Comparison of ENCODE assay signal across 15 cellular contexts in genomic region chr2:30398084-30398483, GRCh38. TPM values are rescaled to one million over a fixed set of nuclear protein-coding genes. Genes with fewer than 3 reads are reported as not detected.
DNase-seq lines count a peak whose midpoint lies in the region; ATAC-seq and TF ChIP-seq lines count a peak whose summit lies in the region.
"Had no signal": no experiment of that assay in that cellular context is flagged by ENCODE, and none has a peak within 500 bp of the region (broad histone marks: within the 10 kb centered on the region; RNA-seq: fewer than 3 reads in every experiment).

No MANE protein-coding gene starts in this region.

- no peak overlapping the region for H3K14ac ChIP-seq in IMR-90 (replicated peaks; ENCODE audit: low read depth, low read length)

- no peak overlapping the region for H3K9ac ChIP-seq in IMR-90 (ENCODE audit: low read depth, low read length)
- H3K9ac ChIP-seq: BLaER1 had no signal

- DNase-seq in left ventricle myocardium inferior (no peak), Right ventricle myocardium superior (no peak), IMR-90 (no peak), left ventricle myocardium superior (no peak), NCI-H2029 (lab: John Stamatoyannopoulos, UW) (no peak), HCEC 1CT (no peak), suprapubic skin (ENCODE audit: low spot score in 2 of 2) (no peak)
- DNase-seq in stimulated activated CD8-positive, alpha-beta memory T cell treated with anti-CD3 and anti-CD28 coated beads, Interleukin-4, amount 100 ng/mL, for 48 hours = peak; percentile 14
- DNase-seq: CD4-positive, alpha-beta memory T cell; DMS153; DMS79; GDM1; GOT3; H7 had no signal

- no peak for TF ChIP-seq CTCF in left ventricle myocardium inferior (IDR thresholded peaks at IDR 0.05; ENCODE audit: borderline replicate concordance)
- no peak for TF ChIP-seq CTCF in IMR-90 (conservative IDR thresholded peaks at IDR 0.05; ENCODE audit: low read depth, low read length)
- no peak for TF ChIP-seq CTCF in suprapubic skin (IDR thresholded peaks at IDR 0.05)

- no peak for TF ChIP-seq EP300 in suprapubic skin (IDR thresholded peaks at IDR 0.05)

- dilution Hi-C loops in IMR-90 (cut with HindIII; ENCODE audit: low sequenced_read_pairs, unreplicated experiment) = no loop called here

- TF ChIP-seq POLR2A in IMR-90 (IDR thresholded peaks at IDR 0.05; ENCODE audit: low read depth, low read length) = no peak
- TF ChIP-seq POLR2A in suprapubic skin (IDR thresholded peaks at IDR 0.05) = no peak

- H3K4me1 ChIP-seq in left ventricle myocardium inferior (peaks cover 2% of the 10 kb centered on the region), IMR-90 (ENCODE audit: control insufficient read depth, insufficient read depth, low read length) (peaks cover 6% of the 10 kb centered on the region), suprapubic skin (no peaks in the 10 kb centered on the region)
- H3K4me1 ChIP-seq: BLaER1 had no signal

- BruUV-seq in IMR-90 (replicated peaks; lab: Mats Ljungman, UMichigan) = no TSS peak

- H3K18ac ChIP-seq in IMR-90 (ENCODE audit: low read depth, low read length) = 0 out of 2 replicates have a peak overlapping the region, but pooled peaks have one; percentile 19

- no peaks in the 10 kb centered on the region for H3K9me1 ChIP-seq in IMR-90 (ENCODE audit: insufficient read depth, low read length)

- no peak overlapping the region for H2AK9ac ChIP-seq in IMR-90 (replicated peaks; ENCODE audit: low read depth, low read length, poor library complexity)

- no peak overlapping the region for H2BK120ac ChIP-seq in IMR-90 (ENCODE audit: low read depth, low read length)

- H3K9me3 ChIP-seq in left ventricle myocardium inferior (replicated peaks) (no peaks in the 10 kb centered on the region), IMR-90 (ENCODE audit: control insufficient read depth, insufficient read depth, low read length) (no peaks in the 10 kb centered on the region), suprapubic skin (no peaks in the 10 kb centered on the region)
- H3K9me3 ChIP-seq: BLaER1 had no signal

- H3K4ac ChIP-seq in IMR-90 (ENCODE audit: low read depth, low read length) = no peak overlapping the region

- H2BK15ac ChIP-seq in IMR-90 (ENCODE audit: low read depth, low read length) = no peak overlapping the region; the same call in 2 of the 3 replicates

- H3K27me3 ChIP-seq in left ventricle myocardium inferior (ENCODE audit: low read depth) = no peaks in the 10 kb centered on the region
- H3K27me3 ChIP-seq in IMR-90 (ENCODE audit: control insufficient read depth, insufficient read depth, low read length) = no peaks in the 10 kb centered on the region
- no peaks in the 10 kb centered on the region for H3K27me3 ChIP-seq in suprapubic skin
- H3K27me3 ChIP-seq: BLaER1 had no signal

- POLR2A ChIA-PET in IMR-90 (lab: Charles Lee; ENCODE audit: unreplicated experiment) = no interaction called here

- H4K91ac ChIP-seq in IMR-90 (ENCODE audit: insufficient read depth, low read depth, low read length) = no peak overlapping the region; the same call in 1 of the 2 replicates

- in situ Hi-C loops in IMR-90 (cut with MboI; ENCODE audit: low sequenced_read_pairs) = no loop called here

- ATAC-seq in Right ventricle myocardium superior (ENCODE audit: poor library complexity) (no peak), IMR-90 (ENCODE audit: low read depth) (no peak), left ventricle myocardium superior (peak; percentile 32)

- H4K5ac ChIP-seq in IMR-90 (ENCODE audit: low read depth, low read length) = peak overlapping the region; percentile 40; the same call in 1 of the 2 replicates

- no peak overlapping the region for H3K56ac ChIP-seq in IMR-90 (ENCODE audit: extremely low read depth, insufficient read depth, low read length)

- H3K23ac ChIP-seq in IMR-90 (ENCODE audit: low read depth, low read length) = no peak overlapping the region

- H3K36me3 ChIP-seq in left ventricle myocardium inferior = no peaks in the 10 kb centered on the region
- H3K36me3 ChIP-seq in IMR-90 (ENCODE audit: control insufficient read depth, insufficient read depth, low read length) = no peaks in the 10 kb centered on the region
- no peaks in the 10 kb centered on the region for H3K36me3 ChIP-seq in suprapubic skin
- H3K36me3 ChIP-seq: BLaER1 had no signal

- CTCF ChIA-PET in IMR-90 (lab: Yijun Ruan, JAX) = no interaction called here

- no peak overlapping the region for H4K8ac ChIP-seq in IMR-90 (ENCODE audit: low read depth in 2 of 2, low read length in 2 of 2)

- no peak for TF ChIP-seq RAD21 in IMR-90 (IDR thresholded peaks at IDR 0.05; ENCODE audit: low read length)

- WGBS in IMR-90 (ENCODE audit: extremely low coverage in 2 of 2, insufficient read length in 1 of 2), 2 experiments = 0% methylated on average over 1 of the region's 3 CpGs; no CpG with 5 or more reads in 1 of the 2 experiments
- WGBS in suprapubic skin = 70% methylated on average over 3 of the region's 3 CpGs

- no peak overlapping the region for H3K4me2 ChIP-seq in IMR-90 (ENCODE audit: low read depth, low read length)
- H3K4me2 ChIP-seq: BLaER1 had no signal

- no peak overlapping the region for H2BK5ac ChIP-seq in IMR-90 (ENCODE audit: low read depth, low read length, poor library complexity, severe bottlenecking)

- H2BK20ac ChIP-seq in IMR-90 (ENCODE audit: low read depth, low read length) = no peak overlapping the region

- 0 out of 2 replicates have a peak overlapping the region, but pooled peaks have one; percentile 15 for H2AK5ac ChIP-seq in IMR-90 (ENCODE audit: low read depth, low read length)

- H2AFZ ChIP-seq in IMR-90 (replicated peaks; ENCODE audit: low read length, poor library complexity) = no peak overlapping the region

- intact Hi-C loops in left ventricle myocardium inferior (cut with micrococcal nuclease) = no loop called here
- intact Hi-C loops in Right ventricle myocardium superior (cut with DNase I) = no loop called here
- intact Hi-C loops in IMR-90 (cut with micrococcal nuclease) = no loop called here
- intact Hi-C loops in left ventricle myocardium superior (cut with micrococcal nuclease) = no loop called here

- H3K4me3 ChIP-seq in left ventricle myocardium inferior (no peak overlapping the region), IMR-90 (ENCODE audit: insufficient read depth, low read depth, low read length) (no peak overlapping the region), suprapubic skin (no peak overlapping the region)
- H3K4me3 ChIP-seq: BLaER1 had no signal

- H4K20me1 ChIP-seq in IMR-90 (ENCODE audit: insufficient read depth, low read length) = no peaks in the 10 kb centered on the region
- H4K20me1 ChIP-seq: BLaER1 had no signal

- H3K79me1 ChIP-seq in IMR-90 (ENCODE audit: low read depth in 1 of 2, low read length in 2 of 2) = no peaks in the 10 kb centered on the region

- H3K27ac ChIP-seq in left ventricle myocardium inferior (replicated peaks) (peak overlapping the region; percentile 31), IMR-90 (ENCODE audit: insufficient read depth, low read length) (no peak overlapping the region), suprapubic skin (no peak overlapping the region)
- H3K27ac ChIP-seq: BLaER1 had no signal

TF ChIP-seq in IMR-90, 13 proteins besides CTCF, POLR2A, EP300 and RAD21:
- TF ChIP-seq CHD1 (IDR thresholded peaks at IDR 0.05; ENCODE audit: low read depth, low read length) (no peak), MAZ (IDR thresholded peaks at IDR 0.05; ENCODE audit: borderline replicate concordance, low read depth, low read length) (no peak), FOS (IDR thresholded peaks at IDR 0.05; ENCODE audit: low read depth, low read length) (no peak), MXI1 (IDR thresholded peaks at IDR 0.05; ENCODE audit: borderline replicate concordance, low read depth, low read length) (no peak), SMC3 (IDR thresholded peaks at IDR 0.05; ENCODE audit: low read depth, low read length) (no peak), RCOR1 (IDR thresholded peaks at IDR 0.05; ENCODE audit: insufficient replicate concordance, low read length) (no peak), RFX5 (IDR thresholded peaks at IDR 0.05; ENCODE audit: low read depth, low read length) (no peak), MAFK (IDR thresholded peaks at IDR 0.05; ENCODE audit: low read depth, low read length) (no peak), BHLHE40 (IDR thresholded peaks at IDR 0.05; ENCODE audit: low read depth, low read length) (no peak), CEBPB (IDR thresholded peaks at IDR 0.05; ENCODE audit: low read depth, low read length) (no peak), NFE2L2 (IDR thresholded peaks at IDR 0.05; ENCODE audit: low read depth, low read length) (no peak)
- TF ChIP-seq, protein P1, sequence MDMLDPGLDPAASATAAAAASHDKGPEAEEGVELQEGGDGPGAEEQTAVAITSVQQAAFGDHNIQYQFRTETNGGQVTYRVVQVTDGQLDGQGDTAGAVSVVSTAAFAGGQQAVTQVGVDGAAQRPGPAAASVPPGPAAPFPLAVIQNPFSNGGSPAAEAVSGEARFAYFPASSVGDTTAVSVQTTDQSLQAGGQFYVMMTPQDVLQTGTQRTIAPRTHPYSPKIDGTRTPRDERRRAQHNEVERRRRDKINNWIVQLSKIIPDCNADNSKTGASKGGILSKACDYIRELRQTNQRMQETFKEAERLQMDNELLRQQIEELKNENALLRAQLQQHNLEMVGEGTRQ (IDR thresholded peaks at IDR 0.05; ENCODE audit: low read depth, low read length) = no peak
- TF ChIP-seq, protein P2, sequence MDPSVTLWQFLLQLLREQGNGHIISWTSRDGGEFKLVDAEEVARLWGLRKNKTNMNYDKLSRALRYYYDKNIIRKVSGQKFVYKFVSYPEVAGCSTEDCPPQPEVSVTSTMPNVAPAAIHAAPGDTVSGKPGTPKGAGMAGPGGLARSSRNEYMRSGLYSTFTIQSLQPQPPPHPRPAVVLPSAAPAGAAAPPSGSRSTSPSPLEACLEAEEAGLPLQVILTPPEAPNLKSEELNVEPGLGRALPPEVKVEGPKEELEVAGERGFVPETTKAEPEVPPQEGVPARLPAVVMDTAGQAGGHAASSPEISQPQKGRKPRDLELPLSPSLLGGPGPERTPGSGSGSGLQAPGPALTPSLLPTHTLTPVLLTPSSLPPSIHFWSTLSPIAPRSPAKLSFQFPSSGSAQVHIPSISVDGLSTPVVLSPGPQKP (IDR thresholded peaks at IDR 0.05; ENCODE audit: borderline replicate concordance, low read depth, low read length) = no peak

RNA-seq across cellular contexts. Expression of gene LCLAT1, which starts 49.0 kb away (rescaled TPM):
- total RNA-seq in left ventricle myocardium inferior (41.0 TPM), Right ventricle myocardium superior (26.3 TPM), IMR-90 (2012; rRNA removed) (11.5 and 18.3 TPM in 2 replicates), left ventricle myocardium superior (33.9 TPM), suprapubic skin (10 to 100 TPM; 10.3 to 20.6 (median 17.7) TPM)
- polyA plus RNA-seq in IMR-90 (2012; rRNA removed) = 6.9 and 7.5 TPM in 2 replicates
- 2.3 and 4.8 TPM in 2 replicates for polyA plus RNA-seq in IMR-90 (2012; cell fraction: cytosol; rRNA removed)
- 1.3 and 5.4 TPM in 2 replicates for polyA plus RNA-seq in IMR-90 (2012; cell fraction: nucleus; rRNA removed; ENCODE audit: low replicate concordance)
